13 cellular contexts compared by ENCODE assay signal in genomic region chr1:81876901-81877750, GRCh38.
DNase-seq lines count a peak whose midpoint lies in the region; ATAC-seq and TF ChIP-seq lines count a peak whose summit lies in the region.
"Had no signal": no experiment of that assay in that cellular context is flagged by ENCODE, and none has a peak within 500 bp of the region (broad histone marks: within the 10 kb centered on the region; RNA-seq: fewer than 3 reads in every experiment).

No MANE protein-coding gene starts in this region.

- DNase-seq in EL (peak; percentile 43), NCI-H226 (peak; percentile 58), fibroblast of gingiva (ENCODE audit: low read depth) (peak; percentile 16), nephron progenitor cell (no peak), HuH-7.5 (ENCODE audit: low spot score) (no peak), COLO668 (lab: John Stamatoyannopoulos, UW; ENCODE audit: unreplicated experiment) (no peak)
- DNase-seq: activated B cell treated with CpG ODN at 0.5 μM for 24 hours; activated naive CD4-positive, alpha-beta T cell treated with anti-CD3 and anti-CD28 coated beads, Interleukin-2, amount 10 ng/mL, durations not matched to agents 7 days and 5 days; Caco-2; NCI-H1417 treated with DMSO at 0.1 percent for 48 hours; testis had no signal

- peaks cover 2% of the 10 kb centered on the region for H3K9me3 Mint-ChIP-seq in nephron progenitor cell

- H3K36me3 Mint-ChIP-seq in nephron progenitor cell (ENCODE audit: low read depth) = peaks cover 23% of the 10 kb centered on the region
- H3K36me3 Mint-ChIP-seq: activated naive CD4-positive, alpha-beta T cell treated with anti-CD3 and anti-CD28 coated beads, Interleukin-2, amount 10 ng/mL, durations not matched to agents 7 days and 5 days had no signal

- peak overlapping the region; percentile 84 for H3K27ac Mint-ChIP-seq in nephron progenitor cell
- H3K27ac Mint-ChIP-seq: activated B cell treated with CpG ODN at 0.5 μM for 24 hours; activated naive CD4-positive, alpha-beta T cell treated with anti-CD3 and anti-CD28 coated beads, Interleukin-2, amount 10 ng/mL, durations not matched to agents 7 days and 5 days had no signal

- H3K4me1 Mint-ChIP-seq in nephron progenitor cell = peaks cover 76% of the 10 kb centered on the region
- H3K4me1 Mint-ChIP-seq: activated B cell treated with CpG ODN at 0.5 μM for 24 hours; activated naive CD4-positive, alpha-beta T cell treated with anti-CD3 and anti-CD28 coated beads, Interleukin-2, amount 10 ng/mL, durations not matched to agents 7 days and 5 days had no signal

- ATAC-seq in GM19023 (IDR thresholded peaks at IDR 0.05; ENCODE audit: unreplicated experiment) (no peak), GM21367 (IDR thresholded peaks at IDR 0.05; ENCODE audit: unreplicated experiment) (no peak)

- H3K27me3 Mint-ChIP-seq in nephron progenitor cell (ENCODE audit: low read depth, poor library complexity) = peaks cover 4% of the 10 kb centered on the region
- H3K27me3 Mint-ChIP-seq: activated B cell treated with CpG ODN at 0.5 μM for 24 hours; activated naive CD4-positive, alpha-beta T cell treated with anti-CD3 and anti-CD28 coated beads, Interleukin-2, amount 10 ng/mL, durations not matched to agents 7 days and 5 days had no signal

- TF ChIP-seq CTCF in nephron progenitor cell (IDR thresholded peaks at IDR 0.05) = no peak

- no peak overlapping the region for H3K4me3 Mint-ChIP-seq in nephron progenitor cell
- H3K4me3 Mint-ChIP-seq: activated B cell treated with CpG ODN at 0.5 μM for 24 hours; activated naive CD4-positive, alpha-beta T cell treated with anti-CD3 and anti-CD28 coated beads, Interleukin-2, amount 10 ng/mL, durations not matched to agents 7 days and 5 days had no signal

Comparison
In these comparisons a context has a peak if more than half of its experiments do, and no peak if none do; other contexts are left out.
1. DNase-seq: peak in EL (single experiment), NCI-H226 (single experiment) and fibroblast of gingiva (single experiment); none in nephron progenitor cell (single experiment), HuH-7.5 (single experiment) and COLO668 (single experiment).